15 cellular contexts compared by ENCODE assay signal in genomic region chr2:12014088-12014960, GRCh38.
A peak's percentile ranks its signal among the peaks of the same experiment; 100 is the strongest.
DNase-seq lines count a peak whose midpoint lies in the region; ATAC-seq and TF ChIP-seq lines count a peak whose summit lies in the region.
"Had no signal": no experiment of that assay in that cellular context is flagged by ENCODE, and none has a peak within 500 bp of the region (broad histone marks: within the 10 kb centered on the region; RNA-seq: fewer than 3 reads in every experiment).

No MANE protein-coding gene starts in this region.

- no peak overlapping the region for H3K4me3 Mint-ChIP-seq in stimulated activated memory B cell treated with anti-CD40 and anti-IgM and Interleukin-4, amounts not matched to agents 10 μg/mL and 1 μg/mL and 100 μg/mL, for 72 hours
- H3K4me3 Mint-ChIP-seq: T-helper 2 cell treated with Interferon-gamma antibody and Interleukin-4, amounts not matched to agents 5 μg/mL and 100 μg/mL, for 36 hours had no signal

- H3K27ac Mint-ChIP-seq in stimulated activated memory B cell treated with anti-CD40 and anti-IgM and Interleukin-4, amounts not matched to agents 10 μg/mL and 1 μg/mL and 100 μg/mL, for 72 hours = no peak overlapping the region
- H3K27ac Mint-ChIP-seq: T-helper 2 cell treated with Interferon-gamma antibody and Interleukin-4, amounts not matched to agents 5 μg/mL and 100 μg/mL, for 36 hours had no signal

- DNase-seq in NCI-H1092 treated with DMSO at 0.1 percent for 48 hours (lab: John Stamatoyannopoulos, UW) (peak; percentile 15), NCI-H1092 (lab: John Stamatoyannopoulos, UW) (no peak), NOMO-1 (lab: John Stamatoyannopoulos, UW; ENCODE audit: unreplicated experiment in 2 of 2) (peak; percentile 62 to 85), fibroblast of mammary gland (ENCODE audit: low read depth) (peak; percentile 46), caudate nucleus (lab: John Stamatoyannopoulos, UW) (no peak), NCI-H526 (lab: John Stamatoyannopoulos, UW) (no peak), left colon (no peak)
- DNase-seq: 8988T, NCI-H748 treated with DMSO at 0.1 percent for 48 hours had no signal

- no peak for TF ChIP-seq CTCF in fibroblast of mammary gland (conservative IDR thresholded peaks at IDR 0.05; ENCODE audit: control insufficient read depth, insufficient read depth, low read depth, low read length)

- H3K27me3 Mint-ChIP-seq in stimulated activated memory B cell treated with anti-CD40 and anti-IgM and Interleukin-4, amounts not matched to agents 10 μg/mL and 1 μg/mL and 100 μg/mL, for 72 hours = no peaks in the 10 kb centered on the region

- no peaks in the 10 kb centered on the region for H3K36me3 Mint-ChIP-seq in stimulated activated memory B cell treated with anti-CD40 and anti-IgM and Interleukin-4, amounts not matched to agents 10 μg/mL and 1 μg/mL and 100 μg/mL, for 72 hours

- intact Hi-C loops in left colon (cut with DNase I, micrococcal nuclease) = no loop called here

- H3K9me3 Mint-ChIP-seq in stimulated activated memory B cell treated with anti-CD40 and anti-IgM and Interleukin-4, amounts not matched to agents 10 μg/mL and 1 μg/mL and 100 μg/mL, for 72 hours = no peaks in the 10 kb centered on the region

- peaks cover 34% of the 10 kb centered on the region for H3K4me1 Mint-ChIP-seq in stimulated activated memory B cell treated with anti-CD40 and anti-IgM and Interleukin-4, amounts not matched to agents 10 μg/mL and 1 μg/mL and 100 μg/mL, for 72 hours

- peak; percentile 50 for ATAC-seq in stimulated activated memory B cell treated with anti-CD40 and anti-IgM and Interleukin-4, amounts not matched to agents 10 μg/mL and 1 μg/mL and 100 μg/mL, for 72 hours
- ATAC-seq in left colon = no peak
- ATAC-seq: HCT116 had no signal

- no peak overlapping the region for H3K27ac ChIP-seq in caudate nucleus (ENCODE audit: low read depth, low read length)
- H3K27ac ChIP-seq: ascending aorta, parathyroid adenoma, thoracic aorta had no signal

- no peak overlapping the region for H3K4me3 ChIP-seq in fibroblast of mammary gland (ENCODE audit: control insufficient read depth, low read depth, low read length)
- H3K4me3 ChIP-seq: ascending aorta, thoracic aorta had no signal

Comparison
In these comparisons a context has a peak if more than half of its experiments do, and no peak if none do; other contexts are left out.
1. DNase-seq: peak in NCI-H1092 treated with DMSO at 0.1 percent for 48 hours (single experiment), NOMO-1 (2 of 2) and fibroblast of mammary gland (single experiment); none in NCI-H1092 (single experiment), caudate nucleus (0 of 61), NCI-H526 (0 of 2) and left colon (0 of 2).